In the genomic region with DNA sequence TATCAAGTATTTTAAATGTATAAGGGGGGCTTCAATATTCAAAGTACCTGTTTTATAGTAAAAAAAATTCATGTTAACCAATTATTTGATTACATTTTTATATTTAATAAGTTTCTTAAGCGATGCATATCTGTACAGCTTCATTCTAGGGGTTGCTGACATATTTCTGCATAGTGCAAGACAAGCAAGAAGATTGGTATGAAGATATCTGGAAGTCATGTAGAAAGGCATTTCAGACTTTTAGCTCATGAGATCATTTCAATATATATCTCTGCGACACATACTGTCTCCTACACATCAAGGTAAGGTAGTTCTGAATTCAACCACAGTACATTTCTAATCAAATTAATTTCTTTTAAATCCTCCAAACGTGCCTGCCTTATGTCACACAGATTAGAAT, we compare ENCODE assay signal across 14 cellular contexts.
"Had no signal": no experiment of that assay in that cellular context is flagged by ENCODE, and none has a peak within 500 bp of the region (broad histone marks: within the 10 kb centered on the region; RNA-seq: fewer than 3 reads in every experiment).

No MANE protein-coding gene starts in this region.

- DNase-seq: activated B cell treated with CpG ODN at 0.5 μM for 24 hours; activated CD4-positive, alpha-beta T cell treated with anti-CD3 and anti-CD28 coated beads, Interleukin-2, amount 10 ng/mL, durations not matched to agents 7 days and 5 days; activated naive CD4-positive, alpha-beta T cell treated with anti-CD3 and anti-CD28 coated beads, Interleukin-2, amount 10 ng/mL, durations not matched to agents 7 days and 5 days; activated T-cell treated with anti-CD3 and anti-CD28 coated beads for 4 hours; adrenal gland; kidney glomerular epithelial cell; pancreas; stimulated activated CD4-positive, alpha-beta T cell treated with anti-CD3 and anti-CD28 coated beads, Interleukin-4, amount 100 ng/mL, for 1 hour; stimulated activated CD8-positive, alpha-beta memory T cell treated with anti-CD3 and anti-CD28 coated beads, Interleukin-4, amount 100 ng/mL, for 48 hours; stimulated activated naive CD8-positive, alpha-beta T cell treated with anti-CD3 and anti-CD28 coated beads, Interleukin-15, Interleukin-2, amounts not matched to agents 100 U/mL and 50 U/mL, for 24 hours; T-helper 17 cell had no signal

- H3K27ac ChIP-seq: adrenal gland, esophagus muscularis mucosa, gastroesophageal sphincter, pancreas, suprapubic skin had no signal

- H3K4me3 ChIP-seq: adrenal gland, esophagus muscularis mucosa, gastroesophageal sphincter, pancreas, suprapubic skin had no signal

- H3K9me3 ChIP-seq: adrenal gland, esophagus muscularis mucosa, gastroesophageal sphincter, pancreas, suprapubic skin had no signal

- H3K4me1 ChIP-seq: adrenal gland, gastroesophageal sphincter, pancreas had no signal

- H3K36me3 ChIP-seq: pancreas had no signal

- ATAC-seq: gastroesophageal sphincter; pancreas; stimulated activated naive CD8-positive, alpha-beta T cell treated with anti-CD3 and anti-CD28 coated beads, Interleukin-15, Interleukin-2, amounts not matched to agents 100 U/mL and 50 U/mL, for 24 hours; T-helper 17 cell had no signal

- H3K27me3 ChIP-seq: adrenal gland, esophagus muscularis mucosa, gastroesophageal sphincter, pancreas, suprapubic skin had no signal
